In genomic region chr13:29850213-29850898, GRCh38 we compare ENCODE assay signal across 1 cellular context.
A peak's percentile ranks its signal among the peaks of the same experiment; 100 is the strongest.
TF ChIP-seq lines count a peak whose summit lies in the region.

A gene with protein sequence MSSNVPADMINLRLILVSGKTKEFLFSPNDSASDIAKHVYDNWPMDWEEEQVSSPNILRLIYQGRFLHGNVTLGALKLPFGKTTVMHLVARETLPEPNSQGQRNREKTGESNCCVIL (minus strand): TSS chr13:29850617. CDS start chr13:29849538, 1,079 bp downstream.

TF ChIP-seq in K562, 482 proteins besides CTCF, POLR2A, EP300 and RAD21 (continued from another document and continues in another):
- TF ChIP-seq HMBOX1 (IDR thresholded peaks at IDR 0.05) (no peak), CXXC5 (CRISPR knock-in tag; IDR thresholded peaks at IDR 0.05) (peak; percentile 59), ERF (CRISPR knock-in tag; IDR thresholded peaks at IDR 0.05) (no peak), RUNX1 (IDR thresholded peaks at IDR 0.05; ENCODE audit: low read depth) (no peak), ZFP91 (CRISPR knock-in tag; IDR thresholded peaks at IDR 0.05) (no peak), HDAC1 (IDR thresholded peaks at IDR 0.05) (peak in 1 of 2 experiments; percentile 77; a peak in 1 of 4 replicates), PHTF2 (CRISPR knock-in tag; IDR thresholded peaks at IDR 0.05) (no peak), CREB3L1 (IDR thresholded peaks at IDR 0.05; ENCODE audit: borderline replicate concordance, low read depth) (no peak), ZNF224 (CRISPR knock-in tag; IDR thresholded peaks at IDR 0.05) (no peak), HMGN3 (IDR thresholded peaks at IDR 0.05; ENCODE audit: borderline replicate concordance, extremely low read depth, insufficient read length, low read depth, low read length) (no peak), SMARCA5 (IDR thresholded peaks at IDR 0.05) (no peak), ATF1 (CRISPR knock-in tag; IDR thresholded peaks at IDR 0.05) (no peak), ATF1 (tag; IDR thresholded peaks at IDR 0.05) (peak; percentile 93), KAT7 (CRISPR knock-in tag; IDR thresholded peaks at IDR 0.05; ENCODE audit: borderline replicate concordance) (no peak), PCBP2 (IDR thresholded peaks at IDR 0.05; ENCODE audit: low read depth, low read length, poor library complexity, severe bottlenecking) (no peak), ZBTB33 (CRISPR knock-in tag; IDR thresholded peaks at IDR 0.05) (no peak), ZNF232 (CRISPR knock-in tag; IDR thresholded peaks at IDR 0.05) (no peak), RHOXF2B (CRISPR knock-in tag; conservative IDR thresholded peaks at IDR 0.05) (no peak), PHB2 (IDR thresholded peaks at IDR 0.05; ENCODE audit: low read depth) (no peak), RBM25 (IDR thresholded peaks at IDR 0.05; ENCODE audit: low read depth, low read length, severe bottlenecking) (no peak), TAF1 (IDR thresholded peaks at IDR 0.05; ENCODE audit: control insufficient read depth, extremely low read depth, insufficient read depth, low read length, severe bottlenecking) (peak; percentile 61), TAF7 (tag; IDR thresholded peaks at IDR 0.05) (no peak), ZNF324 (CRISPR knock-in tag; IDR thresholded peaks at IDR 0.05) (no peak), EP400 (IDR thresholded peaks at IDR 0.05) (peak; percentile 62), KDM2B (CRISPR knock-in tag; IDR thresholded peaks at IDR 0.05) (no peak), TEAD1 (CRISPR knock-in tag; IDR thresholded peaks at IDR 0.05) (no peak), SRSF9 (IDR thresholded peaks at IDR 0.05; ENCODE audit: borderline replicate concordance, low read depth, low read length) (no peak), ELF4 (CRISPR knock-in tag; IDR thresholded peaks at IDR 0.05) (no peak), BRF2 (IDR thresholded peaks at IDR 0.05; ENCODE audit: borderline replicate concordance, insufficient read depth, insufficient read length) (no peak), MBD1 (CRISPR knock-in tag; IDR thresholded peaks at IDR 0.05) (no peak), KLF1 (tag; IDR thresholded peaks at IDR 0.05) (no peak), HNRNPLL (IDR thresholded peaks at IDR 0.05; ENCODE audit: low read depth, low read length, poor library complexity, severe bottlenecking) (no peak), SP1 (CRISPR knock-in tag; IDR thresholded peaks at IDR 0.05) (no peak), DDX20 (tag; IDR thresholded peaks at IDR 0.05; ENCODE audit: low read depth) (no peak), MAFF (IDR thresholded peaks at IDR 0.05; ENCODE audit: low read length) (no peak), FOXK2 (conservative IDR thresholded peaks at IDR 0.05 in 1 of 2, IDR thresholded peaks at IDR 0.05 in 1 of 2; ENCODE audit: low read depth in 2 of 2) (0 out of 4 replicates have a peak, but pooled peaks have one; percentile 25 to 29), GABPA (tag; conservative IDR thresholded peaks at IDR 0.05; ENCODE audit: low read depth) (peak; percentile 73), ILK (tag; IDR thresholded peaks at IDR 0.05; ENCODE audit: borderline replicate concordance, low read depth) (no peak), UBTF (IDR thresholded peaks at IDR 0.05; ENCODE audit: borderline replicate concordance in 1 of 2, low read depth in 2 of 2, low read length in 2 of 2) (peak; percentile 11 to 68; a peak in 1 of 4 replicates), ZNF12 (CRISPR knock-in tag; IDR thresholded peaks at IDR 0.05) (no peak), ZNF280A (IDR thresholded peaks at IDR 0.05; ENCODE audit: low read depth, partially characterized antibody) (no peak), ZFP36 (IDR thresholded peaks at IDR 0.05; ENCODE audit: low read depth, low read length, partially characterized antibody) (no peak)
- TF ChIP-seq, protein P1, sequence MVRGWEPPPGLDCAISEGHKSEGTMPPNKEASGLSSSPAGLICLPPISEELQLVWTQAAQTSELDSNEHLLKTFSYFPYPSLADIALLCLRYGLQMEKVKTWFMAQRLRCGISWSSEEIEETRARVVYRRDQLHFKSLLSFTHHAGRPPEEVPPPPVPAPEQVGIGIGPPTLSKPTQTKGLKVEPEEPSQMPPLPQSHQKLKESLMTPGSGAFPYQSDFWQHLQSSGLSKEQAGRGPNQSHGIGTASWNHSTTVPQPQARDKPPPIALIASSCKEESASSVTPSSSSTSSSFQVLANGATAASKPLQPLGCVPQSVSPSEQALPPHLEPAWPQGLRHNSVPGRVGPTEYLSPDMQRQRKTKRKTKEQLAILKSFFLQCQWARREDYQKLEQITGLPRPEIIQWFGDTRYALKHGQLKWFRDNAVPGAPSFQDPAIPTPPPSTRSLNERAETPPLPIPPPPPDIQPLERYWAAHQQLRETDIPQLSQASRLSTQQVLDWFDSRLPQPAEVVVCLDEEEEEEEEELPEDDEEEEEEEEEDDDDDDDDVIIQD (CRISPR knock-in tag; IDR thresholded peaks at IDR 0.05) = no peak
- TF ChIP-seq, protein P2, sequence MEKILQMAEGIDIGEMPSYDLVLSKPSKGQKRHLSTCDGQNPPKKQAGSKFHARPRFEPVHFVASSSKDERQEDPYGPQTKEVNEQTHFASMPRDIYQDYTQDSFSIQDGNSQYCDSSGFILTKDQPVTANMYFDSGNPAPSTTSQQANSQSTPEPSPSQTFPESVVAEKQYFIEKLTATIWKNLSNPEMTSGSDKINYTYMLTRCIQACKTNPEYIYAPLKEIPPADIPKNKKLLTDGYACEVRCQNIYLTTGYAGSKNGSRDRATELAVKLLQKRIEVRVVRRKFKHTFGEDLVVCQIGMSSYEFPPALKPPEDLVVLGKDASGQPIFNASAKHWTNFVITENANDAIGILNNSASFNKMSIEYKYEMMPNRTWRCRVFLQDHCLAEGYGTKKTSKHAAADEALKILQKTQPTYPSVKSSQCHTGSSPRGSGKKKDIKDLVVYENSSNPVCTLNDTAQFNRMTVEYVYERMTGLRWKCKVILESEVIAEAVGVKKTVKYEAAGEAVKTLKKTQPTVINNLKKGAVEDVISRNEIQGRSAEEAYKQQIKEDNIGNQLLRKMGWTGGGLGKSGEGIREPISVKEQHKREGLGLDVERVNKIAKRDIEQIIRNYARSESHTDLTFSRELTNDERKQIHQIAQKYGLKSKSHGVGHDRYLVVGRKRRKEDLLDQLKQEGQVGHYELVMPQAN (IDR thresholded peaks at IDR 0.05; ENCODE audit: borderline replicate concordance) = no peak
- TF ChIP-seq, protein P3, sequence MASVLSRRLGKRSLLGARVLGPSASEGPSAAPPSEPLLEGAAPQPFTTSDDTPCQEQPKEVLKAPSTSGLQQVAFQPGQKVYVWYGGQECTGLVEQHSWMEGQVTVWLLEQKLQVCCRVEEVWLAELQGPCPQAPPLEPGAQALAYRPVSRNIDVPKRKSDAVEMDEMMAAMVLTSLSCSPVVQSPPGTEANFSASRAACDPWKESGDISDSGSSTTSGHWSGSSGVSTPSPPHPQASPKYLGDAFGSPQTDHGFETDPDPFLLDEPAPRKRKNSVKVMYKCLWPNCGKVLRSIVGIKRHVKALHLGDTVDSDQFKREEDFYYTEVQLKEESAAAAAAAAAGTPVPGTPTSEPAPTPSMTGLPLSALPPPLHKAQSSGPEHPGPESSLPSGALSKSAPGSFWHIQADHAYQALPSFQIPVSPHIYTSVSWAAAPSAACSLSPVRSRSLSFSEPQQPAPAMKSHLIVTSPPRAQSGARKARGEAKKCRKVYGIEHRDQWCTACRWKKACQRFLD (CRISPR knock-in tag; IDR thresholded peaks at IDR 0.05) = no peak
